In the genomic region with DNA sequence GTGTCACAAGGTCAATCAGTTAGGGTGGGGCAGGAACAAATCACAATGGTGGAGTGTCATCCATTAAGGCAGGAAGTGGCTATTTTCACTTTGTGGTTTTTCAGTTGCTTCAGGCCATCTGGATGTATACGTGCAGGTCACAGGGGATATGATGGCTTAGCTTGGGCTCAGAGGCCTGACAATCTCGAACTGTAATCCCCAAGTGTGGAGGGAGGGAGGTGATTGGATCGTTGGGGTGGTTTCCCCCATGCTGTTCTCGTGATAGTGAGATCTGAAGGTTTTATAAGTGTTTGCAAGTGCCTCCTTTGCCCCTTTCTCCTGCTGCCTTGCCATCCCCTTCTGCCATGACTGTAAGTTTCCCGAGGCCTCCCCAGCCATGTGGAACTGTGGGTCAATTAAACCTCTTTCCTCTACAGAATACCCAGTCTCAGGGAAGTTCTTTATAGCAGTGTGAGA, we compare ENCODE assay signal across 1 cellular context.
TF ChIP-seq lines count a peak whose summit lies in the region.

No MANE protein-coding gene starts in this region.

TF ChIP-seq in HepG2, 621 proteins besides CTCF, POLR2A, EP300 and RAD21 (continued from another document):
- TF ChIP-seq, protein P1, sequence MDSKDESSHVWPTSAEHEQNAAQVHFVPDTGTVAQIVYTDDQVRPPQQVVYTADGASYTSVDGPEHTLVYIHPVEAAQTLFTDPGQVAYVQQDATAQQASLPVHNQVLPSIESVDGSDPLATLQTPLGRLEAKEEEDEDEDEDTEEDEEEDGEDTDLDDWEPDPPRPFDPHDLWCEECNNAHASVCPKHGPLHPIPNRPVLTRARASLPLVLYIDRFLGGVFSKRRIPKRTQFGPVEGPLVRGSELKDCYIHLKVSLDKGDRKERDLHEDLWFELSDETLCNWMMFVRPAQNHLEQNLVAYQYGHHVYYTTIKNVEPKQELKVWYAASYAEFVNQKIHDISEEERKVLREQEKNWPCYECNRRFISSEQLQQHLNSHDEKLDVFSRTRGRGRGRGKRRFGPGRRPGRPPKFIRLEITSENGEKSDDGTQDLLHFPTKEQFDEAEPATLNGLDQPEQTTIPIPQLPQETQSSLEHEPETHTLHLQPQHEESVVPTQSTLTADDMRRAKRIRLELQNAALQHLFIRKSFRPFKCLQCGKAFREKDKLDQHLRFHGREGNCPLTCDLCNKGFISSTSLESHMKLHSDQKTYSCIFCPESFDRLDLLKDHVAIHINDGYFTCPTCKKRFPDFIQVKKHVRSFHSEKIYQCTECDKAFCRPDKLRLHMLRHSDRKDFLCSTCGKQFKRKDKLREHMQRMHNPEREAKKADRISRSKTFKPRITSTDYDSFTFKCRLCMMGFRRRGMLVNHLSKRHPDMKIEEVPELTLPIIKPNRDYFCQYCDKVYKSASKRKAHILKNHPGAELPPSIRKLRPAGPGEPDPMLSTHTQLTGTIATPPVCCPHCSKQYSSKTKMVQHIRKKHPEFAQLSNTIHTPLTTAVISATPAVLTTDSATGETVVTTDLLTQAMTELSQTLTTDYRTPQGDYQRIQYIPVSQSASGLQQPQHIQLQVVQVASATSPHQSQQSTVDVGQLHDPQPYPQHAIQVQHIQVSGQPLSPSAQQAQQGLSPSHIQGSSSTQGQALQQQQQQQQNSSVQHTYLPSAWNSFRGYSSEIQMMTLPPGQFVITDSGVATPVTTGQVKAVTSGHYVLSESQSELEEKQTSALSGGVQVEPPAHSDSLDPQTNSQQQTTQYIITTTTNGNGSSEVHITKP (CRISPR knock-in tag; IDR thresholded peaks at IDR 0.05; ENCODE audit: low read depth), result no peak
